ENCODE assay signal across 10 cellular contexts in genomic region chr6:161139766-161140553, GRCh38.
DNase-seq lines count a peak whose midpoint lies in the region; ATAC-seq and TF ChIP-seq lines count a peak whose summit lies in the region.
"Had no signal": no experiment of that assay in that cellular context is flagged by ENCODE, and none has a peak within 500 bp of the region (broad histone marks: within the 10 kb centered on the region; RNA-seq: fewer than 3 reads in every experiment).

No MANE protein-coding gene starts in this region.

- H3K79me1 ChIP-seq in IMR-90 (ENCODE audit: low read depth in 1 of 2, low read length in 2 of 2): no peaks in the 10 kb centered on the region

- H3K4me1 ChIP-seq in IMR-90 (ENCODE audit: control insufficient read depth, insufficient read depth, low read length) (0 out of 2 replicates have a peak, but pooled peaks cover 1% of the 10 kb centered on the region), right cardiac atrium (ENCODE audit: control insufficient read depth, insufficient read depth, low read length) (no peaks in the 10 kb centered on the region), thyroid gland (peaks cover 6 to 16% of the 10 kb centered on the region in 2 donors)

- CTCF ChIA-PET in IMR-90 (lab: Yijun Ruan, JAX): no interaction called here

- H4K20me1 ChIP-seq in IMR-90 (ENCODE audit: insufficient read depth, low read length): no peaks in the 10 kb centered on the region; the same call in 1 of the 2 replicates

- no peak overlapping the region for H3K14ac ChIP-seq in IMR-90 (replicated peaks; ENCODE audit: low read depth, low read length)

- ATAC-seq in IMR-90 (ENCODE audit: low read depth): no peak; the same call in 1 of the 2 replicates
- ATAC-seq in right cardiac atrium: peak; percentile 28 to 47
- ATAC-seq in HG03520 (IDR thresholded peaks at IDR 0.05; ENCODE audit: unreplicated experiment): no peak

- H3K9me3 Mint-ChIP-seq in activated T-helper 2 cell treated with anti-CD3 and anti-CD28 coated beads, Interferon-gamma antibody, Interleukin-2, Interleukin-4, amounts not matched to agents 10 μg/mL and 5 μg/mL and 100 μg/mL, durations not matched to agents 14 hours and 24 hours and 36 hours: no peaks in the 10 kb centered on the region
- H3K9me3 Mint-ChIP-seq: naive B cell; stimulated activated naive CD8-positive, alpha-beta T cell treated with anti-CD3 and anti-CD28 coated beads, Interleukin-15, Interleukin-2, amounts not matched to agents 100 ng/mL and 50 ng/mL, for 24 hours had no signal

- no peak overlapping the region for H3K27ac Mint-ChIP-seq in activated T-helper 2 cell treated with anti-CD3 and anti-CD28 coated beads, Interferon-gamma antibody, Interleukin-2, Interleukin-4, amounts not matched to agents 10 μg/mL and 5 μg/mL and 100 μg/mL, durations not matched to agents 14 hours and 24 hours and 36 hours
- H3K27ac Mint-ChIP-seq: naive B cell; stimulated activated naive CD8-positive, alpha-beta T cell treated with anti-CD3 and anti-CD28 coated beads, Interleukin-15, Interleukin-2, amounts not matched to agents 100 ng/mL and 50 ng/mL, for 24 hours had no signal

- WGBS in IMR-90 (ENCODE audit: extremely low coverage in 2 of 2, insufficient read length in 1 of 2), 2 experiments: 93% methylated on average over 11 of the region's 28 CpGs; no CpG with 5 or more reads in 1 of the 2 experiments
- WGBS in right cardiac atrium: 91% methylated on average over 28 of the region's 28 CpGs
- WGBS in thyroid gland, 2 donors: 72 to 95% methylated on average over 13 to 24 of the region's 28 CpGs

- H2BK120ac ChIP-seq in IMR-90 (ENCODE audit: low read depth, low read length): no peak overlapping the region

- no peaks in the 10 kb centered on the region for H3K27me3 Mint-ChIP-seq in activated T-helper 2 cell treated with anti-CD3 and anti-CD28 coated beads, Interferon-gamma antibody, Interleukin-2, Interleukin-4, amounts not matched to agents 10 μg/mL and 5 μg/mL and 100 μg/mL, durations not matched to agents 14 hours and 24 hours and 36 hours (ENCODE audit: low read depth)
- H3K27me3 Mint-ChIP-seq: naive B cell; stimulated activated naive CD8-positive, alpha-beta T cell treated with anti-CD3 and anti-CD28 coated beads, Interleukin-15, Interleukin-2, amounts not matched to agents 100 ng/mL and 50 ng/mL, for 24 hours had no signal

- no peak overlapping the region for H2BK20ac ChIP-seq in IMR-90 (ENCODE audit: low read depth, low read length)

- H2AK9ac ChIP-seq in IMR-90 (replicated peaks; ENCODE audit: low read depth, low read length, poor library complexity): no peak overlapping the region

- peak; percentile 8 for DNase-seq in A172 (ENCODE audit: low spot score)
- DNase-seq in IMR-90: peak; percentile 42
- DNase-seq in right cardiac atrium: no peak
- DNase-seq in activated T-helper 2 cell treated with anti-CD3 and anti-CD28 coated beads, Interferon-gamma antibody, Interleukin-2, Interleukin-4, amounts not matched to agents 10 μg/mL and 5 μg/mL and 100 μg/mL, durations not matched to agents 14 hours and 24 hours and 36 hours (ENCODE audit: low spot score): no peak
- DNase-seq in NCI-H1092 treated with DMSO at 0.1 percent for 48 hours (lab: John Stamatoyannopoulos, UW): no peak
- no peak for DNase-seq in thyroid gland
- DNase-seq: naive B cell had no signal

- no peak overlapping the region for H3K9ac ChIP-seq in IMR-90 (ENCODE audit: low read depth, low read length)

- no peak for TF ChIP-seq CTCF in IMR-90 (conservative IDR thresholded peaks at IDR 0.05; ENCODE audit: low read depth, low read length)
- TF ChIP-seq CTCF in VCaP (conservative IDR thresholded peaks at IDR 0.05): peak; percentile 20; the same call in 1 of the 2 replicates
- TF ChIP-seq CTCF in thyroid gland (IDR thresholded peaks at IDR 0.05): peak in 2 of 6 experiments; percentile 35 to 52

- H3K36me3 ChIP-seq in IMR-90 (ENCODE audit: control insufficient read depth, insufficient read depth, low read length) (peaks cover 12% of the 10 kb centered on the region), thyroid gland (no peaks in the 10 kb centered on the region)

- no peak overlapping the region for H3K4me2 ChIP-seq in IMR-90 (ENCODE audit: low read depth, low read length)

- no peak overlapping the region for H3K23ac ChIP-seq in IMR-90 (ENCODE audit: low read depth, low read length)

- intact Hi-C loops in IMR-90 (cut with micrococcal nuclease) (no loop called here), right cardiac atrium (cut with DNase I) (no loop called here), thyroid gland (cut with DNase I) (loop anchor here (5.0 kb wide), 1 partner anchor 237 kb away; no protein-coding TSS in a partner anchor)
- intact Hi-C loops in activated T-helper 2 cell treated with anti-CD3 and anti-CD28 coated beads, Interferon-gamma antibody, Interleukin-2, Interleukin-4, amounts not matched to agents 10 μg/mL and 5 μg/mL and 100 μg/mL, durations not matched to agents 14 hours and 24 hours and 36 hours (cut with micrococcal nuclease): no loop called here

- dilution Hi-C loops in IMR-90 (cut with HindIII; ENCODE audit: low sequenced_read_pairs, unreplicated experiment): no loop called here

- no peak overlapping the region for H4K91ac ChIP-seq in IMR-90 (ENCODE audit: insufficient read depth, low read depth, low read length)

- H4K8ac ChIP-seq in IMR-90 (ENCODE audit: low read depth in 2 of 2, low read length in 2 of 2): no peak overlapping the region

- H3K18ac ChIP-seq in IMR-90 (ENCODE audit: low read depth, low read length): no peak overlapping the region

- H2AFZ ChIP-seq in IMR-90 (replicated peaks; ENCODE audit: low read length, poor library complexity): no peak overlapping the region

- no peak overlapping the region for H3K4me3 ChIP-seq in IMR-90 (ENCODE audit: insufficient read depth, low read depth, low read length)
- H3K4me3 ChIP-seq in right cardiac atrium (ENCODE audit: low read length): no peak overlapping the region
- H3K4me3 ChIP-seq in thyroid gland (replicated peaks in 1 of 3): no peak overlapping the region

- no peaks in the 10 kb centered on the region for H3K9me3 ChIP-seq in IMR-90 (ENCODE audit: control insufficient read depth, insufficient read depth, low read length)
- no peaks in the 10 kb centered on the region for H3K9me3 ChIP-seq in right cardiac atrium (ENCODE audit: control insufficient read depth, low read length)
- H3K9me3 ChIP-seq in thyroid gland: no peaks in the 10 kb centered on the region

- H3K27me3 ChIP-seq in IMR-90 (ENCODE audit: control insufficient read depth, insufficient read depth, low read length): no peaks in the 10 kb centered on the region
- no peaks in the 10 kb centered on the region for H3K27me3 ChIP-seq in right cardiac atrium (ENCODE audit: control insufficient read depth, insufficient read depth)
- H3K27me3 ChIP-seq in thyroid gland: no peaks in the 10 kb centered on the region

- no peak overlapping the region for H2BK5ac ChIP-seq in IMR-90 (ENCODE audit: low read depth, low read length, poor library complexity, severe bottlenecking)

- H3K4me1 Mint-ChIP-seq in activated T-helper 2 cell treated with anti-CD3 and anti-CD28 coated beads, Interferon-gamma antibody, Interleukin-2, Interleukin-4, amounts not matched to agents 10 μg/mL and 5 μg/mL and 100 μg/mL, durations not matched to agents 14 hours and 24 hours and 36 hours (ENCODE audit: low read depth): no peaks in the 10 kb centered on the region

- TF ChIP-seq RAD21 in IMR-90 (IDR thresholded peaks at IDR 0.05; ENCODE audit: low read length): 0 out of 2 replicates have a peak, but pooled peaks have one; percentile 6

- no peak overlapping the region for H4K5ac ChIP-seq in IMR-90 (ENCODE audit: low read depth, low read length)

- H3K27ac ChIP-seq in IMR-90 (ENCODE audit: insufficient read depth, low read length) (no peak overlapping the region), VCaP (no peak overlapping the region), right cardiac atrium (ENCODE audit: low read length) (no peak overlapping the region), thyroid gland (no peak overlapping the region)

- no peak overlapping the region for H3K4ac ChIP-seq in IMR-90 (ENCODE audit: low read depth, low read length)

- BruUV-seq in IMR-90 (replicated peaks; lab: Mats Ljungman, UMichigan): no TSS peak

- no peak overlapping the region for H2AK5ac ChIP-seq in IMR-90 (ENCODE audit: low read depth, low read length)

- peaks cover 9% of the 10 kb centered on the region; the same call in 1 of the 2 replicates for H3K9me1 ChIP-seq in IMR-90 (ENCODE audit: insufficient read depth, low read length)

- POLR2A ChIA-PET in IMR-90 (lab: Charles Lee; ENCODE audit: unreplicated experiment): no interaction called here

- no peak overlapping the region for H3K4me3 Mint-ChIP-seq in activated T-helper 2 cell treated with anti-CD3 and anti-CD28 coated beads, Interferon-gamma antibody, Interleukin-2, Interleukin-4, amounts not matched to agents 10 μg/mL and 5 μg/mL and 100 μg/mL, durations not matched to agents 14 hours and 24 hours and 36 hours (ENCODE audit: low read depth)
- H3K4me3 Mint-ChIP-seq: naive B cell; stimulated activated naive CD8-positive, alpha-beta T cell treated with anti-CD3 and anti-CD28 coated beads, Interleukin-15, Interleukin-2, amounts not matched to agents 100 ng/mL and 50 ng/mL, for 24 hours had no signal

- peaks cover 5% of the 10 kb centered on the region for H3K36me3 Mint-ChIP-seq in activated T-helper 2 cell treated with anti-CD3 and anti-CD28 coated beads, Interferon-gamma antibody, Interleukin-2, Interleukin-4, amounts not matched to agents 10 μg/mL and 5 μg/mL and 100 μg/mL, durations not matched to agents 14 hours and 24 hours and 36 hours (ENCODE audit: low read depth)

- TF ChIP-seq POLR2A in IMR-90 (IDR thresholded peaks at IDR 0.05; ENCODE audit: low read depth, low read length) (no peak), thyroid gland (IDR thresholded peaks at IDR 0.05) (no peak)

- no peak overlapping the region for H3K56ac ChIP-seq in IMR-90 (ENCODE audit: extremely low read depth, insufficient read depth, low read length)

- no peak overlapping the region for H2BK15ac ChIP-seq in IMR-90 (ENCODE audit: low read depth, low read length)

- in situ Hi-C loops in IMR-90 (cut with MboI; ENCODE audit: low sequenced_read_pairs): loop anchor here (10.0 kb wide), 1 partner anchor 235 kb away; no protein-coding TSS in a partner anchor

TF ChIP-seq in IMR-90, 13 proteins besides CTCF, POLR2A, EP300 and RAD21:
- TF ChIP-seq BHLHE40 (IDR thresholded peaks at IDR 0.05; ENCODE audit: low read depth, low read length): peak; percentile 22; the same call in 1 of the 2 replicates
- TF ChIP-seq FOS (IDR thresholded peaks at IDR 0.05; ENCODE audit: low read depth, low read length): no peak

Comparison
In these comparisons a context has a peak if more than half of its experiments do, and no peak if none do; other contexts are left out.
1. DNase-seq: peak in A172 (single experiment) and IMR-90 (single experiment); none in right cardiac atrium (0 of 3), activated T-helper 2 cell treated with anti-CD3 and anti-CD28 coated beads, Interferon-gamma antibody, Interleukin-2, Interleukin-4, amounts not matched to agents 10 μg/mL and 5 μg/mL and 100 μg/mL, durations not matched to agents 14 hours and 24 hours and 36 hours (single experiment), NCI-H1092 treated with DMSO at 0.1 percent for 48 hours (single experiment) and thyroid gland (0 of 2).
2. ATAC-seq: peak in right cardiac atrium (2 of 2); none in IMR-90 (single experiment) and HG03520 (single experiment).